Comparison of ENCODE assay signal across 13 cellular contexts in genomic region chr14:73424453-73424852, GRCh38. TPM values are rescaled to one million over a fixed set of nuclear protein-coding genes. Genes with fewer than 3 reads are reported as not detected.
A peak's percentile ranks its signal among the peaks of the same experiment; 100 is the strongest.
DNase-seq lines count a peak whose midpoint lies in the region; ATAC-seq, FAIRE-seq and TF ChIP-seq lines count a peak whose summit lies in the region.
"Had no signal": no experiment of that assay in that cellular context is flagged by ENCODE, and none has a peak within 500 bp of the region (broad histone marks: within the 10 kb centered on the region; RNA-seq: fewer than 3 reads in every experiment).

No MANE protein-coding gene starts in this region.

- peaks cover 9 to 82% (median 33%) of the 10 kb centered on the region in 10 experiments for H3K4me1 ChIP-seq in BLaER1 treated with 17β-estradiol and CSF1 and Interleukin-3, amounts not matched to agents 10 nM and 100 nM
- H3K4me1 ChIP-seq in mucosa of descending colon (ENCODE audit: low read depth) = peaks cover 30% of the 10 kb centered on the region
- H3K4me1 ChIP-seq in A673 (ENCODE audit: insufficient read depth, low read length, poor library complexity, severe bottlenecking) = peaks cover 12% of the 10 kb centered on the region
- H3K4me1 ChIP-seq: BE2C had no signal

- H3K4me3 ChIP-seq in BLaER1 treated with 17β-estradiol and CSF1 and Interleukin-3, amounts not matched to agents 10 nM and 100 nM = no peak overlapping the region; a peak in 1 of 20 replicates
- H3K4me3 ChIP-seq in bronchial epithelial cell (ENCODE audit: low read depth, low read length) (no peak overlapping the region), mucosa of descending colon (no peak overlapping the region), A673 (ENCODE audit: low read depth, low read length, poor library complexity, severe bottlenecking) (no peak overlapping the region), brain microvascular endothelial cell (ENCODE audit: low read depth, low read length) (no peak overlapping the region)

- CTCF ChIA-PET in A673 (lab: Charles Lee) = no interaction called here

- peak overlapping the region in 3 of 11 experiments; percentile 16 to 40 (median 30); a peak in 4 of 22 replicates for H3K9ac ChIP-seq in BLaER1 treated with 17β-estradiol and CSF1 and Interleukin-3, amounts not matched to agents 10 nM and 100 nM

- 0 out of 22 replicates have a peak, but pooled peaks cover 0 to 6% (median 0%) of the 10 kb centered on the region in 11 experiments for H3K9me3 ChIP-seq in BLaER1 treated with 17β-estradiol and CSF1 and Interleukin-3, amounts not matched to agents 10 nM and 100 nM (replicated peaks in 1 of 11)
- H3K9me3 ChIP-seq in mucosa of descending colon (no peaks in the 10 kb centered on the region), A673 (ENCODE audit: low read depth, low read length, poor library complexity, severe bottlenecking) (no peaks in the 10 kb centered on the region)

- no peak for FAIRE-seq in bronchial epithelial cell (lab: Jason Lieb, UNC)
- FAIRE-seq: endometrium had no signal

- peak; percentile 64 for ATAC-seq in mucosa of descending colon
- ATAC-seq: activated CD8-positive, alpha-beta memory T cell treated with anti-CD3 and anti-CD28 coated beads, Interleukin-2, amount 10 ng/mL, durations not matched to agents 7 days and 5 days had no signal

- POLR2A ChIA-PET in A673 (lab: Charles Lee; ENCODE audit: low non-redundant PET) = no interaction called here

- H3K27ac ChIP-seq in BLaER1 treated with 17β-estradiol and CSF1 and Interleukin-3, amounts not matched to agents 10 nM and 100 nM = peak overlapping the region in 10 of 11 experiments; percentile 8 to 62 (median 52); a peak in 17 of 22 replicates
- H3K27ac ChIP-seq in A673 (ENCODE audit: low read depth, low read length, poor library complexity, severe bottlenecking) (no peak overlapping the region), brain microvascular endothelial cell (no peak overlapping the region)

- H4K20me1 ChIP-seq in BLaER1 treated with 17β-estradiol and CSF1 and Interleukin-3, amounts not matched to agents 10 nM and 100 nM = peaks cover 11 to 100% (median 83%) of the 10 kb centered on the region in 11 experiments; a peak in 21 of 22 replicates

- TF ChIP-seq CTCF in bronchial epithelial cell (IDR thresholded peaks at IDR 0.05; ENCODE audit: insufficient read depth, low read length, severe bottlenecking) (no peak), mucosa of descending colon (IDR thresholded peaks at IDR 0.05) (no peak), A673 (conservative IDR thresholded peaks at IDR 0.05; ENCODE audit: low read depth, low read length) (no peak), brain microvascular endothelial cell (IDR thresholded peaks at IDR 0.05; ENCODE audit: low read depth, low read length, missing control alignments) (no peak)

- H3K4me2 ChIP-seq in BLaER1 treated with 17β-estradiol and CSF1 and Interleukin-3, amounts not matched to agents 10 nM and 100 nM = peak overlapping the region; percentile 8 to 84 (median 48); a peak in 21 of 22 replicates

- BruUV-seq in A673 (replicated peaks; lab: Mats Ljungman, UMichigan) = no TSS peak

- in situ Hi-C loops in brain microvascular endothelial cell (cut with HindIII; ENCODE audit: low pct_ligation_motif_present, low sequenced_read_pairs) = no loop called here

- peaks cover 20 to 78% (median 52%) of the 10 kb centered on the region in 11 experiments; a peak in 21 of 22 replicates for H3K36me3 ChIP-seq in BLaER1 treated with 17β-estradiol and CSF1 and Interleukin-3, amounts not matched to agents 10 nM and 100 nM
- H3K36me3 ChIP-seq in bronchial epithelial cell (ENCODE audit: control insufficient read depth, insufficient read depth, low read length) = no peaks in the 10 kb centered on the region
- H3K36me3 ChIP-seq in mucosa of descending colon (ENCODE audit: low read depth) = no peaks in the 10 kb centered on the region
- no peaks in the 10 kb centered on the region for H3K36me3 ChIP-seq in A673 (ENCODE audit: insufficient read depth, low read length, poor library complexity, severe bottlenecking)
- H3K36me3 ChIP-seq in brain microvascular endothelial cell (replicated peaks) = peaks cover 12% of the 10 kb centered on the region

- DNase-seq in NAMALWA (ENCODE audit: low spot score) (peak; percentile 43), bronchial epithelial cell (ENCODE audit: low read depth) (peak; percentile 29), mucosa of descending colon (no peak), NCI-H748 treated with DMSO at 0.1 percent for 48 hours (lab: John Stamatoyannopoulos, UW) (no peak), A673 (ENCODE audit: low spot score) (no peak), amniotic stem cell (lab: John Stamatoyannopoulos, UW) (no peak), brain microvascular endothelial cell (no peak)
- DNase-seq: activated CD8-positive, alpha-beta memory T cell treated with anti-CD3 and anti-CD28 coated beads, Interleukin-2, amount 10 ng/mL, durations not matched to agents 7 days and 5 days; BE2C; NCI-H526 treated with DMSO at 0.1 percent for 48 hours; T-helper 2 cell had no signal

- H3K27me3 ChIP-seq in BLaER1 treated with 17β-estradiol and CSF1 and Interleukin-3, amounts not matched to agents 10 nM and 100 nM = no peaks in the 10 kb centered on the region
- H3K27me3 ChIP-seq in bronchial epithelial cell (ENCODE audit: control insufficient read depth, insufficient read depth, low read length) = no peaks in the 10 kb centered on the region
- no peaks in the 10 kb centered on the region for H3K27me3 ChIP-seq in A673 (replicated peaks; ENCODE audit: insufficient read depth, low read depth, low read length, poor library complexity)
- H3K27me3 ChIP-seq in brain microvascular endothelial cell (replicated peaks) = no peaks in the 10 kb centered on the region
- H3K27me3 ChIP-seq: BE2C had no signal

- intact Hi-C loops in mucosa of descending colon (cut with DNase I, micrococcal nuclease) = no loop called here
- intact Hi-C loops in A673 (cut with micrococcal nuclease; ENCODE audit: unreplicated experiment) = no loop called here

RNA-seq across cellular contexts. Expression of gene NUMB, which starts 33.9 kb away (rescaled TPM):
- total RNA-seq in bronchial epithelial cell (18.2 and 27.7 TPM in 2 replicates), mucosa of descending colon (100 to 1,000 TPM in 2 of 3 donors, 10 to 100 TPM in 1; 98.5 to 115 (median 112) TPM), A673 (2021) (46.3 and 59.8 TPM in 2 replicates)

Comparison
In these comparisons a context has a peak if more than half of its experiments do, and no peak if none do; other contexts are left out.
1. H3K27ac ChIP-seq: peak in BLaER1 treated with 17β-estradiol and CSF1 and Interleukin-3, amounts not matched to agents 10 nM and 100 nM (10 of 11); none in A673 (single experiment) and brain microvascular endothelial cell (single experiment).
2. DNase-seq: peak in NAMALWA (single experiment) and bronchial epithelial cell (single experiment); none in mucosa of descending colon (0 of 3), NCI-H748 treated with DMSO at 0.1 percent for 48 hours (single experiment), A673 (single experiment), amniotic stem cell (single experiment) and brain microvascular endothelial cell (single experiment).